19 cellular contexts compared by ENCODE assay signal in the genomic region with DNA sequence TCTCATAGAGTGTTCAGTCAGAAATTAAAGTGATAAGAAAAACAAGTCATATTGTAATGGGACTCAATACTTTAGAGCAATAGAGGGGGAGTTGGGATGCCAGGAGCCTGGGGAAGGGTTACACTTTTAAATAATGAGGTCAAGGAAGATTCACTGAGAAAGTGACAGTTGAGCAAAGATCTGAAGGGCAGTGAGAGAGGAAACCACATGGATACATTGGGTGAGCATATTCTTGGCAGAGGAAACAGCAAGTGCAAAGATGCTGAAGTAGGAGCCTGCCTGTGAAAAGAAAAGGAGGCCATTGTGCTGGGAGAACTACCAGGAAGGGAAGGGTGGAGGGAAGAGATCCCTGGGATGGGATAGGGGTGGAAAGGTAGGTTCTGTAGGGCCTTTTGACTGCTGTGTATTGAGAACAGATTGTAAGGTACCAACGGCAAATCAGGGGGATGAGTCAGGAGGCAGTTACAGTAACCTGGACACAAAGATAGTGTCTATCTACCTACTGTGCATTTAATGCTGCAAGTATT.
A peak's percentile ranks its signal among the peaks of the same experiment; 100 is the strongest.
DNase-seq lines count a peak whose midpoint lies in the region; ATAC-seq, FAIRE-seq and TF ChIP-seq lines count a peak whose summit lies in the region.
"Had no signal": no experiment of that assay in that cellular context is flagged by ENCODE, and none has a peak within 500 bp of the region (broad histone marks: within the 10 kb centered on the region; RNA-seq: fewer than 3 reads in every experiment).

No MANE protein-coding gene starts in this region.

- H3K27me3 Mint-ChIP-seq in natural killer cell (ENCODE audit: low read depth in 2 of 2) = no peaks in the 10 kb centered on the region

- ATAC-seq in RWPE2 (ENCODE audit: low read depth) (peak; percentile 29; the same call in 1 of the 3 replicates), natural killer cell (peak in 1 of 3 donors; percentile 37), GM21786 (IDR thresholded peaks at IDR 0.05; ENCODE audit: unreplicated experiment) (no peak)

- FAIRE-seq in GM12891 (lab: Jason Lieb, UNC) = peak; percentile 80
- FAIRE-seq: HTR-8/SVneo had no signal

- H3K27me3 ChIP-seq in BLaER1 (no peaks in the 10 kb centered on the region), RWPE2 (ENCODE audit: insufficient read depth, poor library complexity, severe bottlenecking) (no peaks in the 10 kb centered on the region)
- H3K27me3 ChIP-seq: Peyer's patch had no signal

- peak overlapping the region; percentile 35 for H3K4me3 Mint-ChIP-seq in natural killer cell

- TF ChIP-seq CTCF in RWPE2 (IDR thresholded peaks at IDR 0.05; ENCODE audit: poor library complexity, severe bottlenecking) (no peak), natural killer cell (IDR thresholded peaks at IDR 0.05) (no peak), lower leg skin (IDR thresholded peaks at IDR 0.05) (no peak)

- H3K4me3 ChIP-seq in BLaER1 (no peak overlapping the region), RWPE2 (ENCODE audit: severe bottlenecking) (no peak overlapping the region), lower leg skin (ENCODE audit: low read depth, poor library complexity, severe bottlenecking) (no peak overlapping the region)
- H3K4me3 ChIP-seq: Peyer's patch had no signal

- WGBS in lower leg skin, 2 donors = 80 to 86% methylated on average over 1 of the region's 1 CpG

- TF ChIP-seq POLR2A in GM12891 (IDR thresholded peaks at IDR 0.05; ENCODE audit: low read depth, low read length) = no peak
- TF ChIP-seq POLR2A in lower leg skin (IDR thresholded peaks at IDR 0.05) = no peak

- H3K4me1 ChIP-seq in BLaER1 (peaks cover 21% of the 10 kb centered on the region), RWPE2 (ENCODE audit: insufficient read depth, poor library complexity, severe bottlenecking) (peaks cover 3% of the 10 kb centered on the region)
- H3K4me1 ChIP-seq: Peyer's patch had no signal

- peaks cover 53 to 59% of the 10 kb centered on the region in 2 donors for H3K4me1 Mint-ChIP-seq in natural killer cell

- no peaks in the 10 kb centered on the region; the same call in 1 of the 2 replicates for H4K20me1 ChIP-seq in BLaER1

- H3K4me2 ChIP-seq in BLaER1 = peak overlapping the region; percentile 70

- H3K27ac Mint-ChIP-seq in natural killer cell = peak overlapping the region; percentile 5 to 64

- H3K36me3 Mint-ChIP-seq in natural killer cell = no peaks in the 10 kb centered on the region

- H3K27ac ChIP-seq in BLaER1 = no peak overlapping the region; the same call in 1 of the 2 replicates
- no peak overlapping the region for H3K27ac ChIP-seq in RWPE2 (ENCODE audit: poor library complexity, severe bottlenecking)
- H3K27ac ChIP-seq: Peyer's patch had no signal

- no peaks in the 10 kb centered on the region for H3K9me3 Mint-ChIP-seq in natural killer cell

- intact Hi-C loops in natural killer cell (cut with micrococcal nuclease) (loop anchor here (2.0 kb wide), 1 partner anchor 30 kb away; no protein-coding TSS in a partner anchor), lower leg skin (cut with DNase I; ENCODE audit: low total_unique reads) (no loop called here)

- DNase-seq in GM12891 (ENCODE audit: insufficient read length, low spot score) = no peak
- no peak for DNase-seq in RWPE2 (ENCODE audit: low spot score)
- DNase-seq in natural killer cell = no peak
- no peak for DNase-seq in activated T-cell treated with anti-CD3 and anti-CD28 coated beads, Interleukin-2, amount 50 U/mL, for 1 hour
- no peak for DNase-seq in lower leg skin (ENCODE audit: low spot score in 2 of 2)
- DNase-seq: COR-L47, DMS53, HCEC 1CT, NCI-H1048, NCI-H1436 treated with DMSO at 0.1 percent for 48 hours, NCI-H2029 treated with DMSO at 0.1 percent for 48 hours, NCI-H2171 treated with DMSO at 0.1 percent for 48 hours, NCI-H446 treated with DMSO at 0.1 percent for 48 hours, NCI-H774, Peyer's patch, SHP77 treated with DMSO at 0.1 percent for 48 hours had no signal

- H3K36me3 ChIP-seq in BLaER1 = no peaks in the 10 kb centered on the region
- H3K36me3 ChIP-seq in RWPE2 (ENCODE audit: low read depth) = peaks cover 3% of the 10 kb centered on the region; the same call in 1 of the 2 replicates
- H3K36me3 ChIP-seq: Peyer's patch had no signal

- H3K9ac ChIP-seq in BLaER1 = no peak overlapping the region

- H3K9me3 ChIP-seq in BLaER1 (no peaks in the 10 kb centered on the region), RWPE2 (ENCODE audit: severe bottlenecking) (no peaks in the 10 kb centered on the region)
- H3K9me3 ChIP-seq: Peyer's patch had no signal

TF ChIP-seq in GM12891, 5 proteins besides CTCF, POLR2A, EP300 and RAD21:
- TF ChIP-seq POU2F2 (IDR thresholded peaks at IDR 0.05; ENCODE audit: low read depth, low read length) (no peak), POLR2AphosphoS5 (IDR thresholded peaks at IDR 0.05; ENCODE audit: low read depth, low read length) (no peak), TAF1 (IDR thresholded peaks at IDR 0.05; ENCODE audit: low read depth, low read length) (no peak), SPI1 (IDR thresholded peaks at IDR 0.05; ENCODE audit: low read depth, low read length) (no peak), PAX5 (IDR thresholded peaks at IDR 0.05; ENCODE audit: insufficient read depth, low read length, severe bottlenecking) (no peak)
